In genomic region chr9:127561491-127562270, GRCh38 we compare ENCODE assay signal across 8 cellular contexts. TPM values are rescaled to one million over a fixed set of nuclear protein-coding genes. Genes with fewer than 3 reads are reported as not detected.
DNase-seq lines count a peak whose midpoint lies in the region; TF ChIP-seq lines count a peak whose summit lies in the region.

No MANE protein-coding gene starts in this region.

- no peak for TF ChIP-seq EP300 in transverse colon (IDR thresholded peaks at IDR 0.05; ENCODE audit: low read depth)

- no peaks in the 10 kb centered on the region for H3K27me3 ChIP-seq in Caco-2 (replicated peaks; ENCODE audit: control insufficient read depth, insufficient read depth, low read length)
- no peaks in the 10 kb centered on the region for H3K27me3 ChIP-seq in NT2/D1 (ENCODE audit: insufficient read depth, insufficient read length)
- no peaks in the 10 kb centered on the region for H3K27me3 ChIP-seq in breast epithelium
- H3K27me3 ChIP-seq in transverse colon = no peaks in the 10 kb centered on the region

- no peak overlapping the region for H3K4me3 ChIP-seq in Caco-2 (ENCODE audit: low read depth, low read length)
- no peak overlapping the region for H3K4me3 ChIP-seq in NT2/D1 (ENCODE audit: insufficient read length, low read depth)
- peak overlapping the region in 1 of 3 donors; percentile 52 for H3K4me3 ChIP-seq in breast epithelium
- H3K4me3 ChIP-seq in transverse colon = no peak overlapping the region

- peaks cover 39% of the 10 kb centered on the region for H3K4me1 ChIP-seq in Caco-2
- peaks cover 54% of the 10 kb centered on the region for H3K4me1 ChIP-seq in NT2/D1 (ENCODE audit: insufficient read depth, insufficient read length)
- peaks cover 23 to 40% of the 10 kb centered on the region in 2 donors for H3K4me1 ChIP-seq in breast epithelium
- H3K4me1 ChIP-seq in transverse colon = peaks cover 55 to 85% (median 73%) of the 10 kb centered on the region in 4 donors

- BruUV-seq in Caco-2 (replicated peaks; lab: Mats Ljungman, UMichigan) = no TSS peak

- no peaks in the 10 kb centered on the region for H3K27me3 Mint-ChIP-seq in Caco-2 (ENCODE audit: insufficient read depth, unreplicated experiment)

- DNase-seq in Caco-2 = peak; percentile 47 to 74
- DNase-seq in NT2/D1 (ENCODE audit: low read depth, low spot score) = peak; percentile 84
- DNase-seq in breast epithelium (ENCODE audit: low spot score in 2 of 2) = peak; percentile 85 to 90
- DNase-seq in left kidney (ENCODE audit: low read depth, low spot score) = peak; percentile 40
- DNase-seq in transverse colon = peak; percentile 78
- DNase-seq in activated CD4-positive, CD25-positive, alpha-beta regulatory T cell (lab: John Stamatoyannopoulos, UW) = no peak
- no peak for DNase-seq in stimulated activated CD4-positive, alpha-beta T cell treated with anti-CD3 and anti-CD28 coated beads, Interleukin-4, amount 100 ng/mL, for 24 hours
- DNase-seq in activated CD4-positive, alpha-beta T cell treated with anti-CD3 and anti-CD28 coated beads for 48 hours = no peak

- H3K27ac ChIP-seq in breast epithelium (peak overlapping the region; percentile 94 to 95), transverse colon (peak overlapping the region; percentile 82 to 97 (median 86))

- peak overlapping the region; percentile 59 for H3K9ac ChIP-seq in NT2/D1 (ENCODE audit: insufficient read length, low read depth)

- intact Hi-C loops in Caco-2 (cut with micrococcal nuclease; ENCODE audit: unreplicated experiment) (no loop called here), breast epithelium (cut with DNase I; ENCODE audit: low total_unique reads) (no loop called here), transverse colon (cut with DNase I; ENCODE audit: low total_unique reads) (no loop called here)

- TF ChIP-seq CTCF in Caco-2 (IDR thresholded peaks at IDR 0.05; ENCODE audit: insufficient read depth in 1 of 2, low read depth in 1 of 2, low read length in 1 of 2, severe bottlenecking in 1 of 2, unreplicated experiment in 1 of 2) (no peak), breast epithelium (IDR thresholded peaks at IDR 0.05) (no peak), transverse colon (IDR thresholded peaks at IDR 0.05) (no peak)

- no peak for TF ChIP-seq POLR2A in breast epithelium (IDR thresholded peaks at IDR 0.05)
- no peak for TF ChIP-seq POLR2A in transverse colon (IDR thresholded peaks at IDR 0.05)

- in situ Hi-C loops in transverse colon (cut with MboI; ENCODE audit: low pct_ligation_motif_present in 1 of 4, low pct_unique_long_range_greater_than_20kb in 1 of 4, low sequenced_read_pairs in 3 of 4) = no loop called here

- H3K9me3 Mint-ChIP-seq in Caco-2 (ENCODE audit: unreplicated experiment) = no peaks in the 10 kb centered on the region

- no peak overlapping the region for H3K4me3 Mint-ChIP-seq in Caco-2 (ENCODE audit: unreplicated experiment)

- H3K36me3 ChIP-seq in Caco-2 (ENCODE audit: control insufficient read depth, insufficient read depth, low read length) = no peaks in the 10 kb centered on the region; the same call in 1 of the 2 replicates
- peaks cover 78% of the 10 kb centered on the region for H3K36me3 ChIP-seq in NT2/D1 (ENCODE audit: insufficient read depth, insufficient read length, low read length)
- no peaks in the 10 kb centered on the region for H3K36me3 ChIP-seq in breast epithelium
- no peaks in the 10 kb centered on the region for H3K36me3 ChIP-seq in transverse colon

- CTCF ChIA-PET in Caco-2 (lab: Charles Lee) = interaction anchor here (1.1 kb wide), 1 partner anchor 17 kb away, joined by 4 read pairs; no protein-coding TSS in a partner anchor

- POLR2A ChIA-PET in Caco-2 (lab: Charles Lee) = no interaction called here

- WGBS in transverse colon (ENCODE audit: low coverage in 1 of 2), 2 donors = 29% methylated on average over 16 of the region's 16 CpGs; no CpG with 5 or more reads in 1 of the 2 donors

- H3K4me1 Mint-ChIP-seq in Caco-2 (ENCODE audit: low read depth, unreplicated experiment) = peaks cover 14% of the 10 kb centered on the region

- peak overlapping the region; percentile 16 for H3K27ac Mint-ChIP-seq in Caco-2 (ENCODE audit: unreplicated experiment)

- peaks cover 44% of the 10 kb centered on the region for H3K36me3 Mint-ChIP-seq in Caco-2 (ENCODE audit: insufficient read depth, unreplicated experiment)

- H3K9me3 ChIP-seq in Caco-2 = no peaks in the 10 kb centered on the region
- no peaks in the 10 kb centered on the region for H3K9me3 ChIP-seq in NT2/D1 (ENCODE audit: insufficient read depth, low read length)
- H3K9me3 ChIP-seq in breast epithelium = no peaks in the 10 kb centered on the region
- no peaks in the 10 kb centered on the region for H3K9me3 ChIP-seq in transverse colon

RNA-seq across cellular contexts. Expression of gene STXBP1, which starts 50.4 kb away (rescaled TPM):
- total RNA-seq in Caco-2 (2022) = 5.5 and 6.7 TPM in 2 replicates
- total RNA-seq in breast epithelium = 10 to 100 TPM; 19.0 to 45.9 (median 43.2) TPM
- total RNA-seq in transverse colon = 100 to 1,000 TPM in 1 of 4 donors, 10 to 100 TPM in 2, 1 to 10 TPM in 1; 7.9 to 193 (median 13.3) TPM

Comparison
In these comparisons a context has a peak if more than half of its experiments do, and no peak if none do; other contexts are left out.
1. DNase-seq: peak in Caco-2 (2 of 2), NT2/D1 (single experiment), breast epithelium (2 of 2), left kidney (single experiment) and transverse colon (single experiment); none in activated CD4-positive, CD25-positive, alpha-beta regulatory T cell (0 of 4), stimulated activated CD4-positive, alpha-beta T cell treated with anti-CD3 and anti-CD28 coated beads, Interleukin-4, amount 100 ng/mL, for 24 hours (single experiment) and activated CD4-positive, alpha-beta T cell treated with anti-CD3 and anti-CD28 coated beads for 48 hours (single experiment).